8 cellular contexts compared by ENCODE assay signal in genomic region chr4:54961357-54961975, GRCh38.
DNase-seq lines count a peak whose midpoint lies in the region; ATAC-seq, FAIRE-seq and TF ChIP-seq lines count a peak whose summit lies in the region.

No MANE protein-coding gene starts in this region.

- TF ChIP-seq CTCF in AG09309 (IDR thresholded peaks at IDR 0.05; ENCODE audit: control insufficient read depth, insufficient read depth, low read depth, low read length, missing control alignments), result peak; percentile 66
- peak; percentile 24 for TF ChIP-seq CTCF in GM13976 (IDR thresholded peaks at IDR 0.05; ENCODE audit: borderline replicate concordance, control extremely low read depth, extremely low read depth, insufficient read depth, missing control alignments)
- TF ChIP-seq CTCF in keratinocyte (optimal IDR thresholded peaks at IDR 0.05 in 1 of 3, IDR thresholded peaks at IDR 0.05 in 1 of 3, conservative IDR thresholded peaks at IDR 0.05 in 1 of 3; ENCODE audit: extremely low read depth in 1 of 3, insufficient read depth in 2 of 3, low read length in 3 of 3), result peak; percentile 52 to 60 (median 59)

- H3K79me2 ChIP-seq in keratinocyte (ENCODE audit: control insufficient read depth, insufficient read depth, low read length), result no peaks in the 10 kb centered on the region

- no peak overlapping the region for H3K4me2 ChIP-seq in keratinocyte (ENCODE audit: control insufficient read depth, extremely low read depth, insufficient read depth, low read depth, low read length)

- no peaks in the 10 kb centered on the region for H3K9me1 ChIP-seq in keratinocyte (ENCODE audit: control insufficient read depth, extremely low read depth, insufficient read depth, low read length)

- H2AFZ ChIP-seq in keratinocyte (ENCODE audit: control insufficient read depth, low read length), result no peak overlapping the region

- dilution Hi-C loops in keratinocyte (cut with MboI; ENCODE audit: extremely low pct_ligation_motif_present, low sequenced_read_pairs), result no loop called here

- DNase-seq in AG09309 (ENCODE audit: low read depth), result peak; percentile 7
- peak; percentile 15 for DNase-seq in GM13976 (ENCODE audit: low spot score)
- DNase-seq in NCI-H1930 (lab: John Stamatoyannopoulos, UW), result peak; percentile 88 to 96
- peak; percentile 11 for DNase-seq in amniotic stem cell (lab: John Stamatoyannopoulos, UW)
- no peak for DNase-seq in keratinocyte (ENCODE audit: low read depth, low spot score)
- DNase-seq in activated gamma-delta T cell (lab: John Stamatoyannopoulos, UW), result no peak
- DNase-seq in stimulated activated CD4-positive, alpha-beta T cell treated with anti-CD3 and anti-CD28 coated beads, Interleukin-15, amount 100 ng/mL, for 24 hours, result no peak

- ATAC-seq in HG03139 (IDR thresholded peaks at IDR 0.05; ENCODE audit: unreplicated experiment), result no peak

- H3K27me3 ChIP-seq in keratinocyte (ENCODE audit: control insufficient read depth, extremely low read depth, insufficient read depth, low read length), result no peaks in the 10 kb centered on the region

- H3K4me3 ChIP-seq in AG09309 (ENCODE audit: control insufficient read depth, low read depth, low read length) (no peak overlapping the region), keratinocyte (ENCODE audit: control insufficient read depth in 2 of 3, extremely low read depth in 1 of 3, insufficient read depth in 2 of 3, low read depth in 1 of 3, low read length in 3 of 3) (no peak overlapping the region)

- H3K36me3 ChIP-seq in keratinocyte (ENCODE audit: control insufficient read depth in 2 of 2, extremely low read depth in 1 of 2, insufficient read depth in 2 of 2, low read length in 2 of 2), result no peaks in the 10 kb centered on the region

- H3K9me3 ChIP-seq in keratinocyte (ENCODE audit: control insufficient read depth, low read depth, low read length), result no peaks in the 10 kb centered on the region

- no peak overlapping the region for H3K27ac ChIP-seq in keratinocyte (ENCODE audit: control insufficient read depth, insufficient read depth, low read length)

- no peak overlapping the region for H3K9ac ChIP-seq in keratinocyte (ENCODE audit: control insufficient read depth, extremely low read depth, insufficient read depth, low read length)

- in situ Hi-C loops in GM13976 (cut with MboI; ENCODE audit: low sequenced_read_pairs, unreplicated experiment), result no loop called here

- H4K20me1 ChIP-seq in keratinocyte (ENCODE audit: control insufficient read depth, extremely low read depth, insufficient read depth, low read length), result no peaks in the 10 kb centered on the region

- H3K4me1 ChIP-seq in keratinocyte (ENCODE audit: control insufficient read depth, extremely low read depth, insufficient read depth, low read length), result no peaks in the 10 kb centered on the region

- peak; percentile 66 for FAIRE-seq in keratinocyte (lab: Jason Lieb, UNC)

Comparison
In these comparisons a context has a peak if more than half of its experiments do, and no peak if none do; other contexts are left out.
1. DNase-seq: peak in AG09309 (single experiment), GM13976 (single experiment), NCI-H1930 (2 of 2) and amniotic stem cell (single experiment); none in keratinocyte (single experiment), activated gamma-delta T cell (single experiment) and stimulated activated CD4-positive, alpha-beta T cell treated with anti-CD3 and anti-CD28 coated beads, Interleukin-15, amount 100 ng/mL, for 24 hours (single experiment).
2. Peak in every context shown above with its lines, with median percentiles within 50 percentile points of each other: CTCF ChIP-seq.